ENCODE assay signal across 1 cellular context in the genomic region with DNA sequence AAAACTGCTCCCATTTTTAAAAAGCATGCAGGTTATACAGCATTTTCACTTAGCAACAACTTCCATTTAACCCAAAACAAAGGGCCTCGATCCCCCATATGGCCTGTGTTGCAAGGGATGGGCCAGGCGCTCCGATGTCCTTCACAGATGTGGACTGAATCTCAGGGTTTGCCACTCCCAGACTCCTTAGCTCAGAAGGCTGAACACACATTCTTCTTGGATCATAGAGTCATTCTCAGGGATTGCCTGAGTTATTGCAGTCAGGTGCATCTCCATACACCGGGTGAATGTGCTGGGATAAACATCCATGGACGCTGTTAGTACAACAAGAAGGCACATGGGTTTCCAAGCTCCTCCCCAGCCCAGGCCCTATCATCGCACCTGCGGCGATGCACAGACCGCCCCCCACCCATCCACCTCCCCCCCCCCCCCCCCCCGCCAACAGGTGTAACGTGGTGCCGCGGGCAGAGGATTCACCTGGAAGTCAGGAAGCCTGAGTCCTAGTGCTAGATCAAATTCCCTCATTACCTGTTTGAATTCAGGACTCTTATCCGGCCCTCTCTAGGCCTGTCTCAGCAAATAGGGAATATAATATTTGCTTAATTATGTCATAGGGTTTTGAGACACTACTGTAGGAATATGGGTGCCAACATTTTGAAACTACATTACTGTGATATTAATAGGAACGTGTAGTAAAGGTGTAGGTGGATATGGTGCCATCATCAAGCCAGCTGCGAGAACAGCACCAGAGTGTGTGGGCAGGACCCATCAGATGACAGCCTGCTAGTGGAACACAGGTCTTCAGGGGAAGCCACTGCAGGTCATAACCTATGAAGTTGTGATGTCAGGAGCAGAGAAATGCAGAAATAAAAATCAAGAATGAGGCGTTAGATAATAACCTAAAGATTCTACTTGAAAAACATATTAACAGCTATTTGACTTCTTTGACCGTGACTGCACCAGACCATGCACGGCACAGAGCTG.
TF ChIP-seq lines count a peak whose summit lies in the region.

No MANE protein-coding gene starts in this region.

TF ChIP-seq in IMR-90, 13 proteins besides CTCF, POLR2A, EP300 and RAD21:
- TF ChIP-seq MAZ (IDR thresholded peaks at IDR 0.05; ENCODE audit: borderline replicate concordance, low read depth, low read length) (no peak), MXI1 (IDR thresholded peaks at IDR 0.05; ENCODE audit: borderline replicate concordance, low read depth, low read length) (no peak), RFX5 (IDR thresholded peaks at IDR 0.05; ENCODE audit: low read depth, low read length) (no peak), BHLHE40 (IDR thresholded peaks at IDR 0.05; ENCODE audit: low read depth, low read length) (no peak), NFE2L2 (IDR thresholded peaks at IDR 0.05; ENCODE audit: low read depth, low read length) (no peak), CHD1 (IDR thresholded peaks at IDR 0.05; ENCODE audit: low read depth, low read length) (no peak), CEBPB (IDR thresholded peaks at IDR 0.05; ENCODE audit: low read depth, low read length) (no peak), MAFK (IDR thresholded peaks at IDR 0.05; ENCODE audit: low read depth, low read length) (no peak), SMC3 (IDR thresholded peaks at IDR 0.05; ENCODE audit: low read depth, low read length) (no peak)
- TF ChIP-seq, protein P1, sequence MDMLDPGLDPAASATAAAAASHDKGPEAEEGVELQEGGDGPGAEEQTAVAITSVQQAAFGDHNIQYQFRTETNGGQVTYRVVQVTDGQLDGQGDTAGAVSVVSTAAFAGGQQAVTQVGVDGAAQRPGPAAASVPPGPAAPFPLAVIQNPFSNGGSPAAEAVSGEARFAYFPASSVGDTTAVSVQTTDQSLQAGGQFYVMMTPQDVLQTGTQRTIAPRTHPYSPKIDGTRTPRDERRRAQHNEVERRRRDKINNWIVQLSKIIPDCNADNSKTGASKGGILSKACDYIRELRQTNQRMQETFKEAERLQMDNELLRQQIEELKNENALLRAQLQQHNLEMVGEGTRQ (IDR thresholded peaks at IDR 0.05; ENCODE audit: low read depth, low read length): no peak
- TF ChIP-seq, protein P2, sequence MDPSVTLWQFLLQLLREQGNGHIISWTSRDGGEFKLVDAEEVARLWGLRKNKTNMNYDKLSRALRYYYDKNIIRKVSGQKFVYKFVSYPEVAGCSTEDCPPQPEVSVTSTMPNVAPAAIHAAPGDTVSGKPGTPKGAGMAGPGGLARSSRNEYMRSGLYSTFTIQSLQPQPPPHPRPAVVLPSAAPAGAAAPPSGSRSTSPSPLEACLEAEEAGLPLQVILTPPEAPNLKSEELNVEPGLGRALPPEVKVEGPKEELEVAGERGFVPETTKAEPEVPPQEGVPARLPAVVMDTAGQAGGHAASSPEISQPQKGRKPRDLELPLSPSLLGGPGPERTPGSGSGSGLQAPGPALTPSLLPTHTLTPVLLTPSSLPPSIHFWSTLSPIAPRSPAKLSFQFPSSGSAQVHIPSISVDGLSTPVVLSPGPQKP (IDR thresholded peaks at IDR 0.05; ENCODE audit: borderline replicate concordance, low read depth, low read length): no peak
TF ChIP-seq in IMR-90: peak in this region for 0.
